In genomic region chr5:112849912-112850311, GRCh38 we compare ENCODE assay signal across 7 cellular contexts.
"Had no signal": no experiment of that assay in that cellular context is flagged by ENCODE, and none has a peak within 500 bp of the region (broad histone marks: within the 10 kb centered on the region; RNA-seq: fewer than 3 reads in every experiment).

No MANE protein-coding gene starts in this region.

- H3K27ac ChIP-seq: HL-60 had no signal

- FAIRE-seq: HepG2, HTR-8/SVneo, K562 had no signal

- ATAC-seq: HepG2, K562 had no signal

- H3K4me3 ChIP-seq: K562 had no signal

- DNase-seq: IMR-90, KBM-7, KG1 had no signal
